18 cellular contexts compared by ENCODE assay signal in the genomic region with DNA sequence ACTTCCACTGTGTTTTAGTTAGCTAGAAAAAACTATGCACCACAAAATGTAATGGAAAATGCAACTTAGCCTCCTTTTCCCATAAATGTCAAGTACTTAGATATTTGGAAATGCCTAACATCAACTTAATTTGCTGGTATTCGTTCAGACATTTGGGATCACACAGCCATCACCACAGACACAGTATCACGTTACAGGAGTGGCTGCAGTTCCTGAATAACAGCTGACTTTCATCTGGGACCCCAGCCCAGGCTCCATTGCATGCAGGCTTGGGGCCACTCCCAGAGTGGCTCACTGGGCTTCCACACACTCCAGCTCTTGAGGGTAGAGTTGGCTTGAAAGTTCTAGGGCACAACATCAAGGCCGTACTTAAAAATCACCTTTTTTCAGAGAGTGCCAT. TPM values are rescaled to one million over a fixed set of nuclear protein-coding genes. Genes with fewer than 3 reads are reported as not detected.
A peak's percentile ranks its signal among the peaks of the same experiment; 100 is the strongest.
DNase-seq lines count a peak whose midpoint lies in the region; ATAC-seq, FAIRE-seq and TF ChIP-seq lines count a peak whose summit lies in the region.
"Had no signal": no experiment of that assay in that cellular context is flagged by ENCODE, and none has a peak within 500 bp of the region (broad histone marks: within the 10 kb centered on the region; RNA-seq: fewer than 3 reads in every experiment).

No MANE protein-coding gene starts in this region.

- FAIRE-seq in RCC 7860 (lab: Jason Lieb, UNC), result no peak

- H3K27me3 ChIP-seq in gastrocnemius medialis, result no peaks in the 10 kb centered on the region
- H3K27me3 ChIP-seq: MG63, Peyer's patch had no signal

- H3K27ac ChIP-seq in gastrocnemius medialis, result peak overlapping the region; percentile 69 to 91 (median 80)
- H3K27ac ChIP-seq: HL-60, Peyer's patch had no signal

- no peaks in the 10 kb centered on the region for H3K9me3 ChIP-seq in gastrocnemius medialis
- H3K9me3 ChIP-seq: MG63, Peyer's patch had no signal

- H3K4me1 ChIP-seq in gastrocnemius medialis, result peaks cover 52 to 66% of the 10 kb centered on the region in 2 donors
- H3K4me1 ChIP-seq: Peyer's patch had no signal

- DNase-seq in SK-N-DZ (ENCODE audit: low spot score) (peak; percentile 71), dedifferentiated amniotic fluid mesenchymal stem cell (ENCODE audit: extremely low spot score) (peak; percentile 80), left ventricle myocardium superior (no peak), gastrocnemius medialis (peak; percentile 43 to 64), DMS53 treated with DMSO at 0.1 percent for 48 hours (lab: John Stamatoyannopoulos, UW; ENCODE audit: unreplicated experiment) (no peak), NCI-H1694 treated with DMSO at 0.1 percent for 48 hours (lab: John Stamatoyannopoulos, UW) (no peak), RCC 7860 (ENCODE audit: low spot score) (no peak)
- DNase-seq: CD8-positive, alpha-beta memory T cell; H9; KG1; MG63; NCI-H1105; NCI-H187; NCI-H510A treated with DMSO at 0.1 percent for 48 hours; Peyer's patch; SW 1271 had no signal

- in situ Hi-C loops in gastrocnemius medialis (cut with MboI; ENCODE audit: low sequenced_read_pairs in 4 of 4), result no loop called here

- intact Hi-C loops in left ventricle myocardium superior (cut with micrococcal nuclease), result no loop called here
- intact Hi-C loops in gastrocnemius medialis (cut with DNase I; ENCODE audit: low total_unique reads), result no loop called here

- TF ChIP-seq POLR2A in gastrocnemius medialis (IDR thresholded peaks at IDR 0.05), result no peak

- peaks cover 0 to 4% of the 10 kb centered on the region in 2 donors for H3K36me3 ChIP-seq in gastrocnemius medialis
- H3K36me3 ChIP-seq: MG63, Peyer's patch had no signal

- ATAC-seq in left ventricle myocardium superior, result peak; percentile 56
- peak; percentile 52 to 55 for ATAC-seq in gastrocnemius medialis
- ATAC-seq in HG03520 (IDR thresholded peaks at IDR 0.05; ENCODE audit: unreplicated experiment), result no peak

- TF ChIP-seq CTCF in gastrocnemius medialis (IDR thresholded peaks at IDR 0.05 in 4 of 5, conservative IDR thresholded peaks at IDR 0.05 in 1 of 5), result no peak

- H3K4me3 ChIP-seq in gastrocnemius medialis, result no peak overlapping the region
- H3K4me3 ChIP-seq: MG63, Peyer's patch had no signal

RNA-seq across cellular contexts. Expression of gene TMEM182, which starts 9.3 kb away (rescaled TPM):
- polyA plus RNA-seq in SK-N-DZ (2014; cell fraction: cytosol; rRNA removed), result 5.8 and 8.8 TPM in 2 replicates
- 3.5 and 4.0 TPM in 2 replicates for polyA plus RNA-seq in SK-N-DZ (2014; cell fraction: nucleus; rRNA removed)
- total RNA-seq in left ventricle myocardium superior (176 TPM), gastrocnemius medialis (10 to 100 TPM in 1 of 4 donors, 1 to 10 TPM in 3; 6.1 to 15.2 (median 8.0) TPM)

Comparison
In these comparisons a context has a peak if more than half of its experiments do, and no peak if none do; other contexts are left out.
1. DNase-seq: peak in SK-N-DZ (single experiment), dedifferentiated amniotic fluid mesenchymal stem cell (single experiment) and gastrocnemius medialis (2 of 2); none in left ventricle myocardium superior (single experiment), DMS53 treated with DMSO at 0.1 percent for 48 hours (single experiment), NCI-H1694 treated with DMSO at 0.1 percent for 48 hours (single experiment) and RCC 7860 (single experiment).
2. RNA of gene TMEM182, which starts 9.3 kb away (total RNA-seq): 176 TPM in left ventricle myocardium superior (single experiment); 6.1 to 15.2 TPM in gastrocnemius medialis; every median in the first group is over 10 times any median in the second.